In genomic region chr22:43001271-43002197, GRCh38 we compare ENCODE assay signal across 8 cellular contexts. TPM values are rescaled to one million over a fixed set of nuclear protein-coding genes. Genes with fewer than 3 reads are reported as not detected.
DNase-seq lines count a peak whose midpoint lies in the region; ATAC-seq and TF ChIP-seq lines count a peak whose summit lies in the region.

No MANE protein-coding gene starts in this region.

- TF ChIP-seq CTCF in HEK293 (tag by site-specific recombination; IDR thresholded peaks at IDR 0.05) = no peak

- H3K4me1 ChIP-seq in HEK293 (ENCODE audit: control insufficient read depth, insufficient read depth, low read length) = peaks cover 29% of the 10 kb centered on the region

- POLR2A ChIA-PET in HEK293 (lab: Yijun Ruan, JAX) = interaction anchor here (9.9 kb wide), 1 partner anchor 13 kb away, joined by 67 read pairs; the partner anchor contains the start of gene PACSIN2

- H3K27ac ChIP-seq in HEK293 (ENCODE audit: extremely low read depth, low read depth, low read length) = no peak overlapping the region

- H3K9me3 ChIP-seq in HEK293 (ENCODE audit: control insufficient read depth, insufficient read depth, low read depth, low read length) = no peaks in the 10 kb centered on the region

- no peak overlapping the region for H3K4me3 ChIP-seq in HEK293 (ENCODE audit: low read depth, low read length)
- H3K4me3 ChIP-seq in skeletal muscle cell (ENCODE audit: low read depth, low read length) = peak overlapping the region; percentile 8

- DNase-seq in UCSD-AML1 (lab: John Stamatoyannopoulos, UW; ENCODE audit: unreplicated experiment) (peak; percentile 29), globus pallidus (ENCODE audit: low spot score) (peak; percentile 47), skeletal muscle cell (ENCODE audit: low read depth) (no peak), SK-N-DZ (ENCODE audit: low spot score) (no peak), NCI-H2171 treated with DMSO at 0.1 percent for 48 hours (lab: John Stamatoyannopoulos, UW) (no peak), HT-29 (ENCODE audit: low spot score) (no peak)

- CTCF ChIA-PET in HEK293 (lab: Yijun Ruan, JAX) = interaction anchor here (0.7 to 3.8 kb wide), 3 partner anchors 11 to 134 kb away, joined by 3 to 13 read pairs (median 10); no protein-coding TSS in a partner anchor

- ATAC-seq in GM18870 (IDR thresholded peaks at IDR 0.05; ENCODE audit: unreplicated experiment) = no peak

- H3K36me3 ChIP-seq in HEK293 (ENCODE audit: control insufficient read depth in 2 of 2, insufficient read depth in 1 of 2, low read length in 2 of 2) = no peaks in the 10 kb centered on the region

TF ChIP-seq in HEK293, 187 proteins besides CTCF, POLR2A, EP300 and RAD21:
- TF ChIP-seq PRDM1 (tag by site-specific recombination; IDR thresholded peaks at IDR 0.05) (0 out of 2 replicates have a peak, but pooled peaks have one; percentile 29), ZNF146 (tag by site-specific recombination; IDR thresholded peaks at IDR 0.05) (no peak), ZBTB17 (tag by site-specific recombination; IDR thresholded peaks at IDR 0.05) (peak; percentile 22; the same call in 1 of the 2 replicates), KLF9 (tag by site-specific recombination; IDR thresholded peaks at IDR 0.05; ENCODE audit: low read depth) (no peak), YY1 (tag by site-specific recombination; IDR thresholded peaks at IDR 0.05) (no peak), ZNF596 (tag by site-specific recombination; IDR thresholded peaks at IDR 0.05) (no peak), ZBTB48 (tag by site-specific recombination; IDR thresholded peaks at IDR 0.05) (peak; percentile 68; the same call in 1 of the 2 replicates), EGR2 (tag by site-specific recombination; IDR thresholded peaks at IDR 0.05; ENCODE audit: low read depth) (no peak), ZNF248 (tag by site-specific recombination; IDR thresholded peaks at IDR 0.05) (no peak), KLF10 (tag by site-specific recombination; IDR thresholded peaks at IDR 0.05) (no peak), YY2 (tag by site-specific recombination; IDR thresholded peaks at IDR 0.05) (no peak), TRIM28 (IDR thresholded peaks at IDR 0.05; ENCODE audit: borderline replicate concordance, low read length) (no peak)

RNA-seq across cellular contexts. Expression of gene PACSIN2, which starts 13.4 kb away (rescaled TPM):
- polyA plus RNA-seq in SK-N-DZ (2014; cell fraction: cytosol; rRNA removed) = 62.1 and 66.5 TPM in 2 replicates
- 58.8 and 64.4 TPM in 2 replicates for polyA plus RNA-seq in SK-N-DZ (2014; cell fraction: nucleus; rRNA removed)
- 42.9 and 44.8 TPM in 2 replicates for total RNA-seq in HT-29 (2014; rRNA removed; shearing (Covaris generic))

Comparison
In these comparisons a context has a peak if more than half of its experiments do, and no peak if none do; other contexts are left out.
1. DNase-seq: peak in UCSD-AML1 (single experiment) and globus pallidus (single experiment); none in skeletal muscle cell (single experiment), SK-N-DZ (single experiment), NCI-H2171 treated with DMSO at 0.1 percent for 48 hours (single experiment) and HT-29 (single experiment).